1 cellular context compared by ENCODE assay signal in the genomic region with DNA sequence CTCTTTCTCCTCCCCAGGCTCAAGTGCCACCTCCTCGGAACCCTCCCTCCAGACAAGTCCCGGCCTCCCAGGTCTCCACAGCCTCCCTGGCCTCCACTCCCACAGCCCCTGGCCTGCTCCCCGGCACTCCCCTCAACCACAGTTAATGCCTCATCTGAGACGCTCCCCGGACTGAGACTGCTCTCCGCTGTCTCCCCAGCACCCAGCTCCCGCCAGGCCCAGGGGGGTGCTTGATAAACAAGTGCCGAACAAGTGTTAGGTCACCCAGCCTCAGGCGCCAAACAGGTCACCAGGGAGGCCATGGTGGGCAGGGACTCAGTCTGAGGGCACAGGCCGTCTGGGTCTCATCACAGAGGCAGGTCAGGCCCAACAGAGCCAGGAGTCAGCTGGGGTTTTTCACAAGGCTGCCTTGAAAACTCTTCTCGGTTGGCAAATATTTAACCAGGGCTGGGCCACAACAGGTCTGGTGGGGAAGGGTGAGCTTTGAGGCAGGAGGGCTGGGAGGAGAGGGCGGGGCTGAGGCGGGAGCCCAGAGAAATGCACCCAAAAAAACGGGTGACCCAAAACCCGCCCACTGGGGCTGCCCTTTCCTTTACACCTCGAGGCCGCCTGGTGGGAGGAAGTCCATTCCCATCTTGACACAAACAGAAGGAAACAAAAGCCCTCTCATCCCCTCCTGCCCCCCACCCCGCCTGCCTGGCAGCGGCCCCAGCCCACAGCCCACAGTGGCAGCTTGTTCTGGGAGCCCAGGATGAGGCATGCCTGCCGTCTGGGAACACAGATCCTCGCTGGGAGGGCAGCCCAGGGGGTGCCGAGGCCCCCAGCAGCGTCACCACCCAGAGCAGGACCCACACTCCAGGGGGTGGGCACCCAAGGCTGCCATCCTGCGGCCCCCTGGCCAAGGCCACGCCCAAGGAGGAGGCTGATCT.
TF ChIP-seq lines count a peak whose summit lies in the region.

No MANE protein-coding gene starts in this region.

TF ChIP-seq in HepG2, 621 proteins besides CTCF, POLR2A, EP300 and RAD21 (continued from another document and continues in another):
- TF ChIP-seq, protein P1, sequence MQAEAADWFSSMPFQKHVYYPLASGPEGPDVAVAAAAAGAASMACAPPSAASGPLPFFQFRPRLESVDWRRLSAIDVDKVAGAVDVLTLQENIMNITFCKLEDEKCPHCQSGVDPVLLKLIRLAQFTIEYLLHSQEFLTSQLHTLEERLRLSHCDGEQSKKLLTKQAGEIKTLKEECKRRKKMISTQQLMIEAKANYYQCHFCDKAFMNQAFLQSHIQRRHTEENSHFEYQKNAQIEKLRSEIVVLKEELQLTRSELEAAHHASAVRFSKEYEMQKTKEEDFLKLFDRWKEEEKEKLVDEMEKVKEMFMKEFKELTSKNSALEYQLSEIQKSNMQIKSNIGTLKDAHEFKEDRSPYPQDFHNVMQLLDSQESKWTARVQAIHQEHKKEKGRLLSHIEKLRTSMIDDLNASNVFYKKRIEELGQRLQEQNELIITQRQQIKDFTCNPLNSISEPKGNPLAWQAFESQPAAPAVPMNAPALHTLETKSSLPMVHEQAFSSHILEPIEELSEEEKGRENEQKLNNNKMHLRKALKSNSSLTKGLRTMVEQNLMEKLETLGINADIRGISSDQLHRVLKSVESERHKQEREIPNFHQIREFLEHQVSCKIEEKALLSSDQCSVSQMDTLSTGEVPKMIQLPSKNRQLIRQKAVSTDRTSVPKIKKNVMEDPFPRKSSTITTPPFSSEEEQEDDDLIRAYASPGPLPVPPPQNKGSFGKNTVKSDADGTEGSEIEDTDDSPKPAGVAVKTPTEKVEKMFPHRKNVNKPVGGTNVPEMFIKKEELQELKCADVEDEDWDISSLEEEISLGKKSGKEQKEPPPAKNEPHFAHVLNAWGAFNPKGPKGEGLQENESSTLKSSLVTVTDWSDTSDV (CRISPR knock-in tag; IDR thresholded peaks at IDR 0.05), result 0 out of 2 replicates have a peak, but pooled peaks have one; percentile 29
- no peak for TF ChIP-seq IRX3 (CRISPR knock-in tag; IDR thresholded peaks at IDR 0.05; ENCODE audit: borderline replicate concordance, low read depth)
- no peak for TF ChIP-seq REXO4 (CRISPR knock-in tag; IDR thresholded peaks at IDR 0.05; ENCODE audit: borderline replicate concordance)
- TF ChIP-seq GTF3A (CRISPR knock-in tag; conservative IDR thresholded peaks at IDR 0.05), result no peak
- no peak for TF ChIP-seq MAFK (conservative IDR thresholded peaks at IDR 0.05 in 1 of 2, IDR thresholded peaks at IDR 0.05 in 1 of 2; ENCODE audit: low read length in 2 of 2)
- no peak for TF ChIP-seq NAIF1 (CRISPR knock-in tag; IDR thresholded peaks at IDR 0.05; ENCODE audit: borderline replicate concordance)
- TF ChIP-seq ELF1 (CRISPR knock-in tag; IDR thresholded peaks at IDR 0.05), result no peak
- no peak for TF ChIP-seq ZBTB21 (CRISPR knock-in tag; IDR thresholded peaks at IDR 0.05)
- TF ChIP-seq SRSF4 (IDR thresholded peaks at IDR 0.05; ENCODE audit: low read depth, low read length, poor library complexity, severe bottlenecking), result no peak
- TF ChIP-seq ZNF75D (CRISPR knock-in tag; IDR thresholded peaks at IDR 0.05; ENCODE audit: borderline replicate concordance), result no peak
- TF ChIP-seq TEAD3 (CRISPR knock-in tag; optimal IDR thresholded peaks at IDR 0.05; ENCODE audit: borderline replicate concordance), result no peak
- TF ChIP-seq SIX4 (CRISPR knock-in tag; IDR thresholded peaks at IDR 0.05), result 0 out of 2 replicates have a peak, but pooled peaks have one; percentile 6
- TF ChIP-seq KLF12 (CRISPR knock-in tag; IDR thresholded peaks at IDR 0.05; ENCODE audit: borderline replicate concordance), result no peak; the same call in 1 of the 2 replicates
- no peak for TF ChIP-seq CEBPB (IDR thresholded peaks at IDR 0.05; ENCODE audit: borderline replicate concordance, low read depth, low read length)
- TF ChIP-seq KDM5A (IDR thresholded peaks at IDR 0.05; ENCODE audit: borderline replicate concordance, low read length), result no peak
- TF ChIP-seq HOXA3 (CRISPR knock-in tag; IDR thresholded peaks at IDR 0.05), result no peak
- TF ChIP-seq KLF9 (CRISPR knock-in tag; IDR thresholded peaks at IDR 0.05; ENCODE audit: low read depth), result no peak
- TF ChIP-seq, protein P2, sequence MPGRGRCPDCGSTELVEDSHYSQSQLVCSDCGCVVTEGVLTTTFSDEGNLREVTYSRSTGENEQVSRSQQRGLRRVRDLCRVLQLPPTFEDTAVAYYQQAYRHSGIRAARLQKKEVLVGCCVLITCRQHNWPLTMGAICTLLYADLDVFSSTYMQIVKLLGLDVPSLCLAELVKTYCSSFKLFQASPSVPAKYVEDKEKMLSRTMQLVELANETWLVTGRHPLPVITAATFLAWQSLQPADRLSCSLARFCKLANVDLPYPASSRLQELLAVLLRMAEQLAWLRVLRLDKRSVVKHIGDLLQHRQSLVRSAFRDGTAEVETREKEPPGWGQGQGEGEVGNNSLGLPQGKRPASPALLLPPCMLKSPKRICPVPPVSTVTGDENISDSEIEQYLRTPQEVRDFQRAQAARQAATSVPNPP (CRISPR knock-in tag; IDR thresholded peaks at IDR 0.05), result no peak
- TF ChIP-seq ZFP82 (CRISPR knock-in tag; IDR thresholded peaks at IDR 0.05; ENCODE audit: borderline replicate concordance), result no peak
- TF ChIP-seq GTF2F1 (IDR thresholded peaks at IDR 0.05; ENCODE audit: low read length), result no peak
- TF ChIP-seq, protein P3, sequence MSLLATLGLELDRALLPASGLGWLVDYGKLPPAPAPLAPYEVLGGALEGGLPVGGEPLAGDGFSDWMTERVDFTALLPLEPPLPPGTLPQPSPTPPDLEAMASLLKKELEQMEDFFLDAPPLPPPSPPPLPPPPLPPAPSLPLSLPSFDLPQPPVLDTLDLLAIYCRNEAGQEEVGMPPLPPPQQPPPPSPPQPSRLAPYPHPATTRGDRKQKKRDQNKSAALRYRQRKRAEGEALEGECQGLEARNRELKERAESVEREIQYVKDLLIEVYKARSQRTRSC (CRISPR knock-in tag; IDR thresholded peaks at IDR 0.05; ENCODE audit: low read depth), result no peak
- TF ChIP-seq SKI (IDR thresholded peaks at IDR 0.05; ENCODE audit: partially characterized antibody), result peak; percentile 90
- no peak for TF ChIP-seq ZNF256 (CRISPR knock-in tag; conservative IDR thresholded peaks at IDR 0.05)
- TF ChIP-seq MED13 (CRISPR knock-in tag; IDR thresholded peaks at IDR 0.05), result no peak
- TF ChIP-seq, protein P4, sequence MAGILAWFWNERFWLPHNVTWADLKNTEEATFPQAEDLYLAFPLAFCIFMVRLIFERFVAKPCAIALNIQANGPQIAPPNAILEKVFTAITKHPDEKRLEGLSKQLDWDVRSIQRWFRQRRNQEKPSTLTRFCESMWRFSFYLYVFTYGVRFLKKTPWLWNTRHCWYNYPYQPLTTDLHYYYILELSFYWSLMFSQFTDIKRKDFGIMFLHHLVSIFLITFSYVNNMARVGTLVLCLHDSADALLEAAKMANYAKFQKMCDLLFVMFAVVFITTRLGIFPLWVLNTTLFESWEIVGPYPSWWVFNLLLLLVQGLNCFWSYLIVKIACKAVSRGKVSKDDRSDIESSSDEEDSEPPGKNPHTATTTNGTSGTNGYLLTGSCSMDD (CRISPR knock-in tag; IDR thresholded peaks at IDR 0.05), result no peak
- peak; percentile 92 for TF ChIP-seq SRSF1 (optimal IDR thresholded peaks at IDR 0.05; ENCODE audit: low read depth, low read length)
- TF ChIP-seq ZNF354B (CRISPR knock-in tag; IDR thresholded peaks at IDR 0.05), result no peak
- no peak for TF ChIP-seq TAF15 (IDR thresholded peaks at IDR 0.05; ENCODE audit: low read depth, low read length, poor library complexity, severe bottlenecking)
- TF ChIP-seq ZSCAN31 (CRISPR knock-in tag; IDR thresholded peaks at IDR 0.05; ENCODE audit: low read depth), result 0 out of 2 replicates have a peak, but pooled peaks have one; percentile 50
- TF ChIP-seq HMGA1 (CRISPR knock-in tag; conservative IDR thresholded peaks at IDR 0.05), result no peak
- TF ChIP-seq NR3C1 (CRISPR knock-in tag; IDR thresholded peaks at IDR 0.05), result no peak
- TF ChIP-seq JUNB (CRISPR knock-in tag; IDR thresholded peaks at IDR 0.05; ENCODE audit: borderline replicate concordance), result no peak
- no peak for TF ChIP-seq GPN1 (CRISPR knock-in tag; IDR thresholded peaks at IDR 0.05; ENCODE audit: borderline replicate concordance)
- TF ChIP-seq ONECUT2 (CRISPR knock-in tag; IDR thresholded peaks at IDR 0.05), result no peak
- no peak for TF ChIP-seq ZBTB8A (CRISPR knock-in tag; IDR thresholded peaks at IDR 0.05; ENCODE audit: borderline replicate concordance, low read depth)
- no peak for TF ChIP-seq GATAD1 (CRISPR knock-in tag; IDR thresholded peaks at IDR 0.05)
- TF ChIP-seq ARNT (IDR thresholded peaks at IDR 0.05), result no peak
- no peak for TF ChIP-seq SMAD1 (CRISPR knock-in tag; IDR thresholded peaks at IDR 0.05; ENCODE audit: borderline replicate concordance, low read depth)
- TF ChIP-seq ZNF501 (CRISPR knock-in tag; IDR thresholded peaks at IDR 0.05), result peak; percentile 68
- TF ChIP-seq ZNF263 (CRISPR knock-in tag; IDR thresholded peaks at IDR 0.05), result no peak
- TF ChIP-seq, protein P5, sequence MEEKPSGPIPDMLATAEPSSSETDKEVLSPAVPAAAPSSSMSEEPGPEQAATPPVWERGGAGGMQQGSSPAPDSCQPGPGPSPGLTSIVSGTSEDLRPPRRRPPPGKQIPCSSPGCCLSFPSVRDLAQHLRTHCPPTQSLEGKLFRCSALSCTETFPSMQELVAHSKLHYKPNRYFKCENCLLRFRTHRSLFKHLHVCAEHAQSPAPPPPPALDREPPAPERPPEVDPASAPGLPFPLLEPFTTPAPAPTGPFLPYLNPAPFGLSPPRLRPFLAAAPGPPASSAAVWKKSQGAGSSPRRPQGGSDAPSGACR (CRISPR knock-in tag; IDR thresholded peaks at IDR 0.05), result no peak
- TF ChIP-seq NFKB2 (CRISPR knock-in tag; IDR thresholded peaks at IDR 0.05; ENCODE audit: borderline replicate concordance), result no peak; the same call in 1 of the 2 replicates
- no peak for TF ChIP-seq ELF4 (CRISPR knock-in tag; IDR thresholded peaks at IDR 0.05; ENCODE audit: borderline replicate concordance)
- TF ChIP-seq RARG (CRISPR knock-in tag; IDR thresholded peaks at IDR 0.05; ENCODE audit: low read depth), result no peak
- TF ChIP-seq DMAP1 (CRISPR knock-in tag; IDR thresholded peaks at IDR 0.05), result no peak
- TF ChIP-seq SOX6 (IDR thresholded peaks at IDR 0.05), result no peak
- TF ChIP-seq SOX6 (CRISPR knock-in tag; IDR thresholded peaks at IDR 0.05), result no peak
- TF ChIP-seq, protein P6, sequence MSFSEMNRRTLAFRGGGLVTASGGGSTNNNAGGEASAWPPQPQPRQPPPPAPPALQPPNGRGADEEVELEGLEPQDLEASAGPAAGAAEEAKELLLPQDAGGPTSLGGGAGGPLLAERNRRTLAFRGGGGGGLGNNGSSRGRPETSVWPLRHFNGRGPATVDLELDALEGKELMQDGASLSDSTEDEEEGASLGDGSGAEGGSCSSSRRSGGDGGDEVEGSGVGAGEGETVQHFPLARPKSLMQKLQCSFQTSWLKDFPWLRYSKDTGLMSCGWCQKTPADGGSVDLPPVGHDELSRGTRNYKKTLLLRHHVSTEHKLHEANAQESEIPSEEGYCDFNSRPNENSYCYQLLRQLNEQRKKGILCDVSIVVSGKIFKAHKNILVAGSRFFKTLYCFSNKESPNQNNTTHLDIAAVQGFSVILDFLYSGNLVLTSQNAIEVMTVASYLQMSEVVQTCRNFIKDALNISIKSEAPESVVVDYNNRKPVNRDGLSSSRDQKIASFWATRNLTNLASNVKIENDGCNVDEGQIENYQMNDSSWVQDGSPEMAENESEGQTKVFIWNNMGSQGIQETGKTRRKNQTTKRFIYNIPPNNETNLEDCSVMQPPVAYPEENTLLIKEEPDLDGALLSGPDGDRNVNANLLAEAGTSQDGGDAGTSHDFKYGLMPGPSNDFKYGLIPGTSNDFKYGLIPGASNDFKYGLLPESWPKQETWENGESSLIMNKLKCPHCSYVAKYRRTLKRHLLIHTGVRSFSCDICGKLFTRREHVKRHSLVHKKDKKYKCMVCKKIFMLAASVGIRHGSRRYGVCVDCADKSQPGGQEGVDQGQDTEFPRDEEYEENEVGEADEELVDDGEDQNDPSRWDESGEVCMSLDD (CRISPR knock-in tag; IDR thresholded peaks at IDR 0.05; ENCODE audit: borderline replicate concordance), result peak; percentile 45; the same call in 1 of the 2 replicates
- no peak for TF ChIP-seq ZNF34 (CRISPR knock-in tag; IDR thresholded peaks at IDR 0.05; ENCODE audit: borderline replicate concordance)
- peak; percentile 90 for TF ChIP-seq ZFX (CRISPR knock-in tag; IDR thresholded peaks at IDR 0.05; ENCODE audit: low read depth)
- TF ChIP-seq NCOA2 (CRISPR knock-in tag; IDR thresholded peaks at IDR 0.05), result peak; percentile 35; the same call in 1 of the 2 replicates
- no peak for TF ChIP-seq NR1H2 (CRISPR knock-in tag; IDR thresholded peaks at IDR 0.05; ENCODE audit: borderline replicate concordance, low read depth)
- no peak for TF ChIP-seq RAD51 (IDR thresholded peaks at IDR 0.05; ENCODE audit: borderline replicate concordance)
- TF ChIP-seq, protein P7, sequence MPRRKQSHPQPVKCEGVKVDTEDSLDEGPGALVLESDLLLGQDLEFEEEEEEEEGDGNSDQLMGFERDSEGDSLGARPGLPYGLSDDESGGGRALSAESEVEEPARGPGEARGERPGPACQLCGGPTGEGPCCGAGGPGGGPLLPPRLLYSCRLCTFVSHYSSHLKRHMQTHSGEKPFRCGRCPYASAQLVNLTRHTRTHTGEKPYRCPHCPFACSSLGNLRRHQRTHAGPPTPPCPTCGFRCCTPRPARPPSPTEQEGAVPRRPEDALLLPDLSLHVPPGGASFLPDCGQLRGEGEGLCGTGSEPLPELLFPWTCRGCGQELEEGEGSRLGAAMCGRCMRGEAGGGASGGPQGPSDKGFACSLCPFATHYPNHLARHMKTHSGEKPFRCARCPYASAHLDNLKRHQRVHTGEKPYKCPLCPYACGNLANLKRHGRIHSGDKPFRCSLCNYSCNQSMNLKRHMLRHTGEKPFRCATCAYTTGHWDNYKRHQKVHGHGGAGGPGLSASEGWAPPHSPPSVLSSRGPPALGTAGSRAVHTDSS (CRISPR knock-in tag; conservative IDR thresholded peaks at IDR 0.05), result no peak
- TF ChIP-seq, protein P8, sequence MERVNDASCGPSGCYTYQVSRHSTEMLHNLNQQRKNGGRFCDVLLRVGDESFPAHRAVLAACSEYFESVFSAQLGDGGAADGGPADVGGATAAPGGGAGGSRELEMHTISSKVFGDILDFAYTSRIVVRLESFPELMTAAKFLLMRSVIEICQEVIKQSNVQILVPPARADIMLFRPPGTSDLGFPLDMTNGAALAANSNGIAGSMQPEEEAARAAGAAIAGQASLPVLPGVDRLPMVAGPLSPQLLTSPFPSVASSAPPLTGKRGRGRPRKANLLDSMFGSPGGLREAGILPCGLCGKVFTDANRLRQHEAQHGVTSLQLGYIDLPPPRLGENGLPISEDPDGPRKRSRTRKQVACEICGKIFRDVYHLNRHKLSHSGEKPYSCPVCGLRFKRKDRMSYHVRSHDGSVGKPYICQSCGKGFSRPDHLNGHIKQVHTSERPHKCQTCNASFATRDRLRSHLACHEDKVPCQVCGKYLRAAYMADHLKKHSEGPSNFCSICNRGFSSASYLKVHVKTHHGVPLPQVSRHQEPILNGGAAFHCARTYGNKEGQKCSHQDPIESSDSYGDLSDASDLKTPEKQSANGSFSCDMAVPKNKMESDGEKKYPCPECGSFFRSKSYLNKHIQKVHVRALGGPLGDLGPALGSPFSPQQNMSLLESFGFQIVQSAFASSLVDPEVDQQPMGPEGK (CRISPR knock-in tag; IDR thresholded peaks at IDR 0.05), result peak; percentile 87
- TF ChIP-seq PHF21A (CRISPR knock-in tag; IDR thresholded peaks at IDR 0.05), result peak; percentile 74
- TF ChIP-seq SALL1 (CRISPR knock-in tag; IDR thresholded peaks at IDR 0.05), result peak; percentile 64
